In genomic region chr20:11891081-11891826, GRCh38 we compare ENCODE assay signal across 8 cellular contexts. TPM values are rescaled to one million over a fixed set of nuclear protein-coding genes. Genes with fewer than 3 reads are reported as not detected.
DNase-seq lines count a peak whose midpoint lies in the region; ATAC-seq, FAIRE-seq and TF ChIP-seq lines count a peak whose summit lies in the region.

No MANE protein-coding gene starts in this region.

- FAIRE-seq in small intestine (lab: Jason Lieb, UNC) (no peak), D721Med (lab: Jason Lieb, UNC) (no peak)

- WGBS in small intestine, 3 donors: 1 to 4% (median 1%) methylated on average over 43 to 73 of the region's 73 CpGs

- peak overlapping the region; percentile 86 to 90 for H3K27ac ChIP-seq in small intestine (ENCODE audit: low read depth in 1 of 2, low read length in 1 of 2)

- H3K36me3 ChIP-seq in kidney epithelial cell (ENCODE audit: control insufficient read depth, insufficient read depth, low read length): no peaks in the 10 kb centered on the region
- no peaks in the 10 kb centered on the region for H3K36me3 ChIP-seq in small intestine (ENCODE audit: control insufficient read depth in 2 of 2, insufficient read depth in 2 of 2, low read length in 2 of 2)

- H3K4me1 ChIP-seq in small intestine (ENCODE audit: control insufficient read depth in 2 of 2, insufficient read depth in 1 of 2, low read depth in 1 of 2, low read length in 1 of 2): peaks cover 1 to 7% of the 10 kb centered on the region in 2 donors

- no peaks in the 10 kb centered on the region for H3K4me1 Mint-ChIP-seq in central memory CD8-positive, alpha-beta T cell

- H3K4me3 Mint-ChIP-seq in central memory CD8-positive, alpha-beta T cell: no peak overlapping the region

- H3K27me3 Mint-ChIP-seq in central memory CD8-positive, alpha-beta T cell: peaks cover 10% of the 10 kb centered on the region

- no peaks in the 10 kb centered on the region for H3K9me3 ChIP-seq in small intestine (ENCODE audit: control insufficient read depth, low read depth)

- no peaks in the 10 kb centered on the region for H3K27me3 ChIP-seq in kidney epithelial cell (ENCODE audit: control insufficient read depth, insufficient read depth, low read length)
- no peaks in the 10 kb centered on the region for H3K27me3 ChIP-seq in small intestine (ENCODE audit: control insufficient read depth in 2 of 2, insufficient read depth in 2 of 2, low read length in 2 of 2)

- H3K4me3 ChIP-seq in kidney epithelial cell (ENCODE audit: low read depth, low read length) (peak overlapping the region; percentile 80), small intestine (ENCODE audit: low read depth in 1 of 2, low read length in 2 of 2) (peak overlapping the region; percentile 80 to 87)

- peak; percentile 12 to 19 for DNase-seq in AML-193 (lab: John Stamatoyannopoulos, UW)
- DNase-seq in RPMI7951 (ENCODE audit: low read depth): peak; percentile 68
- DNase-seq in central memory CD8-positive, alpha-beta T cell (ENCODE audit: low spot score in 2 of 2): no peak
- no peak for DNase-seq in kidney epithelial cell (ENCODE audit: low read depth)
- peak; percentile 45 for DNase-seq in small intestine
- no peak for DNase-seq in D721Med (ENCODE audit: insufficient read length, low spot score)

- no peak for TF ChIP-seq CTCF in kidney epithelial cell (IDR thresholded peaks at IDR 0.05; ENCODE audit: insufficient read depth, low read length, poor library complexity, severe bottlenecking)
- no peak for TF ChIP-seq CTCF in D721Med (IDR thresholded peaks at IDR 0.05; ENCODE audit: insufficient read depth, missing control alignments)

- no peak overlapping the region for H3K27ac Mint-ChIP-seq in central memory CD8-positive, alpha-beta T cell (ENCODE audit: low read depth)

- ATAC-seq in GM18907 (IDR thresholded peaks at IDR 0.05; ENCODE audit: unreplicated experiment) (peak; percentile 58), HG03460 (IDR thresholded peaks at IDR 0.05; ENCODE audit: unreplicated experiment) (peak; percentile 29)
- ATAC-seq in central memory CD8-positive, alpha-beta T cell (replicated peaks; ENCODE audit: extremely low read depth, poor library complexity, severe bottlenecking): peak; percentile 25

- H3K9me3 Mint-ChIP-seq in central memory CD8-positive, alpha-beta T cell: peaks cover 18% of the 10 kb centered on the region

- no peaks in the 10 kb centered on the region for H3K36me3 Mint-ChIP-seq in central memory CD8-positive, alpha-beta T cell (ENCODE audit: insufficient read depth)

RNA-seq across cellular contexts. Expression of gene BTBD3, which starts 26.4 kb away (rescaled TPM):
- total RNA-seq in RPMI7951 (2014; rRNA removed; shearing (Covaris generic)): 43.7 and 45.3 TPM in 2 replicates
- 31.6 and 39.8 TPM in 2 replicates for total RNA-seq in kidney epithelial cell
- polyA plus RNA-seq in small intestine: 10 to 100 TPM in 1 of 3 donors, 1 to 10 TPM in 2; 6.9 to 13.3 (median 7.6) TPM

Comparison
In these comparisons a context has a peak if more than half of its experiments do, and no peak if none do; other contexts are left out.
1. DNase-seq: peak in AML-193 (2 of 2), RPMI7951 (single experiment) and small intestine (single experiment); none in central memory CD8-positive, alpha-beta T cell (0 of 2), kidney epithelial cell (single experiment) and D721Med (single experiment).
2. Peak in every context shown above with its lines, with median percentiles within 50 percentile points of each other: ATAC-seq.